Comparison of ENCODE assay signal across 26 cellular contexts in the genomic region with DNA sequence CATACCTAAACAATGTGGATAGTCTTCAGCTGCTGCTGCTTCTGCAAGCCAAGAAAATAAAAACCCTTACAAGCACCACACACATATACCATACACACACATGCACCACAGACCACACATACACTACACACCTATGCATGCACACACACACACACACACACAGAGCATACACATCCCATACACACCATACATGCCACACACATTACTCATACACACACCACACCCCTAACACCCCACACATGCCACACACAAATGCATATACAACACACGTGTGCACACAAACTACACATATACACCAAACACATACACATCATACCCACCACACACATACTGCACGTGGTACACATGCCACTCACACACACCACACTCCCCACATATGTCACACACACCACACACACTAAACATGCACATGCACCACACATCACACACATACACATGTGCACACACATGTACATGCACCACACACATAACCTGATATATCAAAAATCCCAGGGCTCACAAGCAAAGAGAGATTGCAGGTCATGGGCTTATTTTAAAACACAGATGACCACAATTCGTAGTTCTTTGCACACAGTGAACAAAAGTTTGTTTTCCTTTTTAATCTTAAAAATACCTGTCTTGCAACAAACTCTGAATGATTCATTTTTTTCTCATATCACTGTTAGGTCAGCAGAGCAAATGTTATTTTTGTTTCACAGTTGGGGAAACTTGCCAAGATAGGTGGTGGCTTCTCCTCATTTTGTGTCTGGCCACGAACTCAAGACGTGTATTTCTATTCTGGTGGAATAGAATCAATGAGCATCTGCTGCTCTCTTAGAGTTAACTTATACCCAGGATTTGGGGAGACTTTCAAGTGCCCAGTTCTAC.
DNase-seq lines count a peak whose midpoint lies in the region; ATAC-seq, FAIRE-seq and TF ChIP-seq lines count a peak whose summit lies in the region.
"Had no signal": no experiment of that assay in that cellular context is flagged by ENCODE, and none has a peak within 500 bp of the region (broad histone marks: within the 10 kb centered on the region; RNA-seq: fewer than 3 reads in every experiment).

No MANE protein-coding gene starts in this region.

- no peak overlapping the region for H2AFZ ChIP-seq in H1 (ENCODE audit: low read length)

- H3K9ac ChIP-seq in H1 (replicated peaks in 1 of 4; ENCODE audit: extremely low read depth in 1 of 4, low read depth in 3 of 4, low read length in 3 of 4): no peak overlapping the region
- H3K9ac ChIP-seq: SK-N-SH had no signal

- H3K4me1 Mint-ChIP-seq in activated naive CD4-positive, alpha-beta T cell treated with anti-CD3 and anti-CD28 coated beads, Interleukin-2, amount 10 ng/mL, durations not matched to agents 7 days and 5 days: peaks cover 14% of the 10 kb centered on the region
- H3K4me1 Mint-ChIP-seq in stimulated activated naive CD8-positive, alpha-beta T cell treated with anti-CD3 and anti-CD28 coated beads, Interleukin-15, amount 100 ng/mL, for 72 hours: peaks cover 49% of the 10 kb centered on the region

- peaks cover 4% of the 10 kb centered on the region; the same call in 1 of the 2 replicates for H3K23me2 ChIP-seq in H1 (ENCODE audit: low read depth, low read length)

- H3K56ac ChIP-seq in H1 (replicated peaks; ENCODE audit: insufficient read length, low read depth, low read length): no peak overlapping the region

- H3K14ac ChIP-seq in H1 (ENCODE audit: insufficient read length): peak overlapping the region; percentile 66

- no peak overlapping the region for H4K5ac ChIP-seq in H1 (ENCODE audit: insufficient read length, low read depth, low read length)

- H3K4ac ChIP-seq in H1 (replicated peaks; ENCODE audit: insufficient read length, low read depth, low read length): no peak overlapping the region

- H3K9me3 Mint-ChIP-seq in activated naive CD4-positive, alpha-beta T cell treated with anti-CD3 and anti-CD28 coated beads, Interleukin-2, amount 10 ng/mL, durations not matched to agents 7 days and 5 days: peaks cover 3% of the 10 kb centered on the region
- H3K9me3 Mint-ChIP-seq in stimulated activated naive CD8-positive, alpha-beta T cell treated with anti-CD3 and anti-CD28 coated beads, Interleukin-15, amount 100 ng/mL, for 72 hours: peaks cover 8 to 17% of the 10 kb centered on the region in 2 donors

- no peaks in the 10 kb centered on the region for H3K9me3 ChIP-seq in H1 (ENCODE audit: insufficient read depth in 2 of 2, low read depth in 1 of 2, low read length in 1 of 2)
- H3K9me3 ChIP-seq: colonic mucosa, SK-N-SH had no signal

- no peaks in the 10 kb centered on the region for H3K27me3 Mint-ChIP-seq in activated naive CD4-positive, alpha-beta T cell treated with anti-CD3 and anti-CD28 coated beads, Interleukin-2, amount 10 ng/mL, durations not matched to agents 7 days and 5 days
- no peaks in the 10 kb centered on the region for H3K27me3 Mint-ChIP-seq in stimulated activated naive CD8-positive, alpha-beta T cell treated with anti-CD3 and anti-CD28 coated beads, Interleukin-15, amount 100 ng/mL, for 72 hours
- H3K27me3 Mint-ChIP-seq: CD4-positive, alpha-beta memory T cell; naive thymus-derived CD4-positive, alpha-beta T cell had no signal

- H3K4me3 Mint-ChIP-seq in activated naive CD4-positive, alpha-beta T cell treated with anti-CD3 and anti-CD28 coated beads, Interleukin-2, amount 10 ng/mL, durations not matched to agents 7 days and 5 days: no peak overlapping the region
- H3K4me3 Mint-ChIP-seq in stimulated activated naive CD8-positive, alpha-beta T cell treated with anti-CD3 and anti-CD28 coated beads, Interleukin-15, amount 100 ng/mL, for 72 hours: peak overlapping the region in 1 of 2 donors; percentile 44
- H3K4me3 Mint-ChIP-seq: CD4-positive, alpha-beta memory T cell had no signal

- H3K4me3 ChIP-seq in H1 (ENCODE audit: extremely low read depth in 1 of 4, insufficient read depth in 2 of 4, low read depth in 3 of 4, low read length in 4 of 4): no peak overlapping the region
- H3K4me3 ChIP-seq: colonic mucosa had no signal

- ATAC-seq in HG03095 (IDR thresholded peaks at IDR 0.05; ENCODE audit: unreplicated experiment) (peak; percentile 8), HG03159 (IDR thresholded peaks at IDR 0.05; ENCODE audit: unreplicated experiment) (no peak)
- peak; percentile 32 for ATAC-seq in stimulated activated naive CD8-positive, alpha-beta T cell treated with anti-CD3 and anti-CD28 coated beads, Interleukin-15, amount 100 ng/mL, for 72 hours
- ATAC-seq: foreskin keratinocyte, left lobe of liver had no signal

- no peak for TF ChIP-seq RAD21 in H1 (IDR thresholded peaks at IDR 0.05 in 1 of 2, conservative IDR thresholded peaks at IDR 0.05 in 1 of 2; ENCODE audit: low read depth in 2 of 2, low read length in 2 of 2)

- H4K20me1 ChIP-seq in H1 (replicated peaks in 1 of 2; ENCODE audit: control insufficient read depth in 1 of 2, insufficient read depth in 2 of 2, low read length in 2 of 2): peaks cover 0 to 5% of the 10 kb centered on the region in 2 experiments

- no peaks in the 10 kb centered on the region for H3K36me3 Mint-ChIP-seq in activated naive CD4-positive, alpha-beta T cell treated with anti-CD3 and anti-CD28 coated beads, Interleukin-2, amount 10 ng/mL, durations not matched to agents 7 days and 5 days

- TF ChIP-seq CTCF in H1 (IDR thresholded peaks at IDR 0.05; ENCODE audit: control extremely low read depth in 1 of 3, insufficient read depth in 1 of 3, low read depth in 1 of 3, low read length in 3 of 3): no peak

- peak overlapping the region; percentile 70; the same call in 1 of the 2 replicates for H2AK5ac ChIP-seq in H1 (ENCODE audit: low read depth, low read length)

- DNase-seq in activated naive CD4-positive, alpha-beta T cell treated with anti-CD3 and anti-CD28 coated beads, Interleukin-2, amount 10 ng/mL, durations not matched to agents 7 days and 5 days: no peak
- no peak for DNase-seq in activated naive CD4-positive, alpha-beta T cell treated with anti-CD3 and anti-CD28 coated beads, Interleukin-2, amount 50 U/mL, for 16 hours
- no peak for DNase-seq in H1 (ENCODE audit: low read depth in 1 of 2, low spot score in 2 of 2)
- DNase-seq in stimulated activated naive CD8-positive, alpha-beta T cell treated with anti-CD3 and anti-CD28 coated beads, Interleukin-15, amount 100 ng/mL, for 72 hours: no peak
- DNase-seq in stimulated activated CD4-positive, alpha-beta T cell treated with anti-CD3 and anti-CD28 coated beads, Interleukin-2, amount 100 ng/mL, for 24 hours: no peak
- DNase-seq in NAMALWA (ENCODE audit: low spot score): no peak
- DNase-seq: activated CD4-positive, alpha-beta T cell treated with anti-CD3 and anti-CD28 coated beads, Interleukin-2, amount 50 U/mL, for 4 hours; amniotic stem cell; CD4-positive, alpha-beta memory T cell; colonic mucosa; effector memory CD4-positive, alpha-beta T cell; erythroblast; foreskin keratinocyte; naive thymus-derived CD4-positive, alpha-beta T cell; NCI-H1092 treated with DMSO at 0.1 percent for 48 hours; NCI-H1930; NCI-H345; NCI-H748 treated with DMSO at 0.1 percent for 48 hours; RPMI8226; SK-N-SH; stimulated activated naive CD4-positive, alpha-beta T cell; WERI-Rb-1 had no signal

- H3K79me1 ChIP-seq in H1 (ENCODE audit: low read depth, low read length): no peaks in the 10 kb centered on the region

- WGBS in H1 (ENCODE audit: extremely low coverage in 1 of 2, insufficient coverage in 1 of 2, insufficient read length in 1 of 2, insufficient replicate concordance in 2 of 2, low coverage in 1 of 2, low lambda C conversion rate in 2 of 2, missing lambda C conversion rate in 1 of 2), 2 experiments: 79 to 100% methylated on average over 1 to 5 of the region's 5 CpGs

- H2BK12ac ChIP-seq in H1 (ENCODE audit: low read depth, low read length): no peak overlapping the region

- no peak overlapping the region for H2BK15ac ChIP-seq in H1 (ENCODE audit: low read length)

- H3K36me3 ChIP-seq in H1 (ENCODE audit: control insufficient read depth in 2 of 4, insufficient read depth in 4 of 4, low read length in 3 of 4): no peaks in the 10 kb centered on the region
- H3K36me3 ChIP-seq: colonic mucosa, WERI-Rb-1 had no signal

- POLR2A ChIA-PET in H1 (lab: Charles Lee; ENCODE audit: partially characterized antibody): no interaction called here

- H3K27ac Mint-ChIP-seq in activated naive CD4-positive, alpha-beta T cell treated with anti-CD3 and anti-CD28 coated beads, Interleukin-2, amount 10 ng/mL, durations not matched to agents 7 days and 5 days: peak overlapping the region; percentile 30
- H3K27ac Mint-ChIP-seq in stimulated activated naive CD8-positive, alpha-beta T cell treated with anti-CD3 and anti-CD28 coated beads, Interleukin-15, amount 100 ng/mL, for 72 hours: peak overlapping the region in 1 of 2 donors; percentile 2

- H3K27ac ChIP-seq in H1 (ENCODE audit: low read depth, low read length): no peak overlapping the region
- H3K27ac ChIP-seq: colonic mucosa, foreskin keratinocyte, WERI-Rb-1 had no signal

- FAIRE-seq in H1 (lab: Jason Lieb, UNC): no peak
- FAIRE-seq: small intestine had no signal

- H3K23ac ChIP-seq in H1 (ENCODE audit: insufficient read length): peak overlapping the region; percentile 35

- H4K91ac ChIP-seq in H1 (replicated peaks; ENCODE audit: insufficient read length, low read length): peak overlapping the region; percentile 70

- H3K18ac ChIP-seq in H1 (ENCODE audit: extremely low read depth, low read length): no peak overlapping the region

- H3K27me3 ChIP-seq in H1 (replicated peaks in 1 of 4; ENCODE audit: control insufficient read depth in 3 of 4, extremely low read depth in 1 of 4, insufficient read depth in 3 of 4, low read length in 3 of 4): no peaks in the 10 kb centered on the region
- H3K27me3 ChIP-seq: colonic mucosa, foreskin keratinocyte had no signal

- 0 out of 2 replicates have a peak overlapping the region, but pooled peaks have one; percentile 49 for H2BK5ac ChIP-seq in H1 (ENCODE audit: low read depth, low read length)

- H3K4me2 ChIP-seq in H1 (ENCODE audit: insufficient read depth in 1 of 2, low read depth in 2 of 2, low read length in 2 of 2): no peak overlapping the region
- H3K4me2 ChIP-seq: SK-N-SH had no signal

- TF ChIP-seq EP300 in H1 (IDR thresholded peaks at IDR 0.05; ENCODE audit: borderline replicate concordance in 1 of 2, low read depth in 2 of 2, low read length in 2 of 2): no peak

- TF ChIP-seq POLR2A in H1 (IDR thresholded peaks at IDR 0.05; ENCODE audit: control extremely low read depth in 1 of 2, low read depth in 2 of 2, low read length in 2 of 2): no peak

- no peak overlapping the region for H4K8ac ChIP-seq in H1 (ENCODE audit: extremely low read depth, insufficient read depth, low read length)

- H3K4me1 ChIP-seq in H1 (replicated peaks in 1 of 4; ENCODE audit: control insufficient read depth in 3 of 4, insufficient read depth in 4 of 4, low read length in 3 of 4): no peaks in the 10 kb centered on the region
- H3K4me1 ChIP-seq: colonic mucosa, foreskin keratinocyte had no signal

- H3K79me2 ChIP-seq in H1 (ENCODE audit: control insufficient read depth in 1 of 2, insufficient read depth in 2 of 2, low read length in 2 of 2): no peaks in the 10 kb centered on the region

- H2BK20ac ChIP-seq in H1 (ENCODE audit: low read length): 0 out of 2 replicates have a peak overlapping the region, but pooled peaks have one; percentile 3

- CTCF ChIA-PET in activated naive CD4-positive, alpha-beta T cell treated with anti-CD3 and anti-CD28 coated beads, Interleukin-2, amount 10 ng/mL, durations not matched to agents 7 days and 5 days (lab: Charles Lee): no interaction called here
- CTCF ChIA-PET in H1 (lab: Charles Lee; ENCODE audit: partially characterized antibody): no interaction called here

- no peak overlapping the region for H2BK120ac ChIP-seq in H1 (replicated peaks; ENCODE audit: low read depth, low read length)
